In the genomic region with DNA sequence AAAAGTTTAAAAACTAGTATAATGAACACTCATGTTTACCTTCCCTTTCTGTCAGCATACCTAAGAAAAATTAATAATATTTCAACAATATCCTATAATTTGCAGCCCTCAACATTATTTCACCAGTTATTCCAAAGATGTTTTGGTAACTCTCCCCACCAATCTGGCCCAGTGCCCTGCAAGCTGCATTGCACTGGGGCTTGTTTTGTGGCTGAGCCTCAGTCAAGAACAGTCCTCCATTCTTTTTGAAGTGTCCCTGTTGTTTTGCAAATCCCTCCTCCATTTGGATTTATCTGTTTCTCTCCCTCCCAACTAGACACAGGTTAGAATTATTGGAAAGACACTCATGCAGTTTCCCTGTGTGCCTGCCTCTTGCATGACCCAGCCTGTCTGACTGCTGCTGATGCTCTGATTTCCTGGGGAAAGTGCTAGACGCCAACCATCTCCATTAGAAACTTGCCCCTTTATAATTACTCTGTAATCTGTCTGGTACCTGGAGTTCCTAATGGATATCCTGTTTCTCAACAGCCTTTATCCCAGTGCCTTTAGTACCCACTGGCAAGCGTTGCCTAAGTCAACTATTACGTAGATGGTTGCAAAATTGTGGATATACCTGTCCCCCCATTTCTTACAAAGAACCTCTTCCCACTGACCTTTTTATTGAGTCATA, we compare ENCODE assay signal across 12 cellular contexts.
DNase-seq lines count a peak whose midpoint lies in the region; ATAC-seq and TF ChIP-seq lines count a peak whose summit lies in the region.
"Had no signal": no experiment of that assay in that cellular context is flagged by ENCODE, and none has a peak within 500 bp of the region (broad histone marks: within the 10 kb centered on the region; RNA-seq: fewer than 3 reads in every experiment).

No MANE protein-coding gene starts in this region.

- H3K9me3 ChIP-seq in HCT116 (ENCODE audit: control insufficient read depth in 1 of 2, insufficient read depth in 1 of 2, low read depth in 1 of 2, low read length in 2 of 2): no peaks in the 10 kb centered on the region
- H3K9me3 ChIP-seq in gastroesophageal sphincter: no peaks in the 10 kb centered on the region
- H3K9me3 ChIP-seq: stomach had no signal

- no peaks in the 10 kb centered on the region for H3K27me3 Mint-ChIP-seq in naive B cell

- TF ChIP-seq RAD21 in HCT116 (IDR thresholded peaks at IDR 0.05; ENCODE audit: low read depth): no peak

- no peak for ATAC-seq in HCT116
- no peak for ATAC-seq in naive B cell (ENCODE audit: low read depth in 2 of 2)
- ATAC-seq in gastroesophageal sphincter: no peak

- H3K9me2 ChIP-seq in HCT116 (ENCODE audit: insufficient read depth): no peaks in the 10 kb centered on the region

- no peaks in the 10 kb centered on the region for H3K4me1 Mint-ChIP-seq in naive B cell

- WGBS in gastroesophageal sphincter (ENCODE audit: low coverage in 1 of 2), 2 donors: 90 to 94% methylated on average over 2 to 3 of the region's 3 CpGs

- intact Hi-C loops in HCT116 (cut with micrococcal nuclease): no loop called here

- no TSS peak for BruUV-seq in HCT116 (replicated peaks; lab: Mats Ljungman, UMichigan)

- H2AFZ ChIP-seq in HCT116 (ENCODE audit: low read depth, low read length, poor library complexity, severe bottlenecking): no peak overlapping the region

- H3K36me3 ChIP-seq in HCT116 (ENCODE audit: control insufficient read depth in 1 of 2, insufficient read depth in 2 of 2, low read length in 2 of 2): peaks cover 53 to 66% of the 10 kb centered on the region in 2 experiments
- peaks cover 3 to 98% of the 10 kb centered on the region in 2 donors for H3K36me3 ChIP-seq in gastroesophageal sphincter

- DNase-seq in NCI-H2107 treated with DMSO at 0.1 percent for 48 hours (lab: John Stamatoyannopoulos, UW; ENCODE audit: unreplicated experiment): peak; percentile 37
- DNase-seq in NCI-H2107 (lab: John Stamatoyannopoulos, UW): no peak
- no peak for DNase-seq in HCT116 (ENCODE audit: low read depth, low spot score)
- peak in 17 of 61 donors; percentile 3 to 34 (median 8) for DNase-seq in caudate nucleus (lab: John Stamatoyannopoulos, UW)
- DNase-seq in naive B cell: no peak
- no peak for DNase-seq in inferior parietal cortex (ENCODE audit: extremely low spot score)
- DNase-seq in retina: no peak
- DNase-seq: activated effector memory CD4-positive, alpha-beta T cell treated with anti-CD3 and anti-CD28 coated beads, Interleukin-2, amount 50 U/mL, for 16 hours; GF-D8; NCI-H524 treated with DMSO at 0.1 percent for 48 hours; stomach had no signal

- H3K4me3 ChIP-seq in HCT116 (replicated peaks in 1 of 2; ENCODE audit: low read depth in 1 of 2, low read length in 2 of 2): no peak overlapping the region
- no peak overlapping the region for H3K4me3 ChIP-seq in gastroesophageal sphincter
- H3K4me3 ChIP-seq: stomach had no signal

- TF ChIP-seq CTCF in HCT116 (IDR thresholded peaks at IDR 0.05 in 2 of 3, conservative IDR thresholded peaks at IDR 0.05 in 1 of 3; ENCODE audit: borderline replicate concordance in 1 of 3, insufficient read depth in 1 of 3, low read depth in 2 of 3, low read length in 2 of 3): no peak
- TF ChIP-seq CTCF in gastroesophageal sphincter (IDR thresholded peaks at IDR 0.05): no peak

- H3K27ac ChIP-seq in HCT116 (ENCODE audit: low read depth, low read length): no peak overlapping the region
- peak overlapping the region; percentile 82 for H3K27ac ChIP-seq in caudate nucleus (ENCODE audit: low read depth, low read length)
- no peak overlapping the region for H3K27ac ChIP-seq in gastroesophageal sphincter

- no peak overlapping the region for H3K4me3 Mint-ChIP-seq in naive B cell

- H3K79me2 ChIP-seq in HCT116 (ENCODE audit: insufficient read depth, low read length): no peaks in the 10 kb centered on the region; the same call in 1 of the 2 replicates

- H3K27ac Mint-ChIP-seq in naive B cell: peak overlapping the region in 4 of 6 donors; percentile 44 to 97 (median 58)

- TF ChIP-seq EP300 in gastroesophageal sphincter (IDR thresholded peaks at IDR 0.05): no peak

- no peaks in the 10 kb centered on the region for H3K27me3 ChIP-seq in HCT116 (ENCODE audit: insufficient read depth, low read length)
- H3K27me3 ChIP-seq in gastroesophageal sphincter: no peaks in the 10 kb centered on the region
- H3K27me3 ChIP-seq: stomach had no signal

- H3K9me3 Mint-ChIP-seq in naive B cell: no peaks in the 10 kb centered on the region

- no peak overlapping the region for H3K9ac ChIP-seq in HCT116 (ENCODE audit: low read length)

- POLR2A ChIA-PET in HCT116 (lab: Charles Lee): no interaction called here

- RAD21 ChIA-PET in HCT116 (lab: Charles Lee; ENCODE audit: low non-redundant PET in 1 of 2, low total read pairs in 2 of 2, uncharacterized antibody in 2 of 2, unreplicated experiment in 2 of 2): no interaction called here

- no peaks in the 10 kb centered on the region for H3K4me1 ChIP-seq in HCT116 (ENCODE audit: control insufficient read depth in 1 of 2, insufficient read depth in 2 of 2, low read length in 2 of 2)
- H3K4me1 ChIP-seq in gastroesophageal sphincter: no peaks in the 10 kb centered on the region

- peaks cover 27 to 29% of the 10 kb centered on the region in 2 donors for H3K36me3 Mint-ChIP-seq in naive B cell

- CTCF ChIA-PET in HCT116 (lab: Charles Lee): no interaction called here

- TF ChIP-seq POLR2A in HCT116 (IDR thresholded peaks at IDR 0.05; ENCODE audit: borderline replicate concordance, extremely low read depth, insufficient read depth, insufficient read length) (no peak), gastroesophageal sphincter (IDR thresholded peaks at IDR 0.05) (no peak)

- no peak overlapping the region for H3K4me2 ChIP-seq in HCT116 (ENCODE audit: low read length)

- H4K20me1 ChIP-seq in HCT116 (ENCODE audit: insufficient read depth): no peaks in the 10 kb centered on the region

TF ChIP-seq in HCT116, 20 proteins besides CTCF, POLR2A, EP300 and RAD21:
- TF ChIP-seq ZNF274 (IDR thresholded peaks at IDR 0.05; ENCODE audit: low read depth, low read length) (no peak), POLR2AphosphoS5 (IDR thresholded peaks at IDR 0.05; ENCODE audit: low read depth, low read length) (peak; percentile 9; the same call in 1 of the 2 replicates)
